10 cellular contexts compared by ENCODE assay signal in the genomic region with DNA sequence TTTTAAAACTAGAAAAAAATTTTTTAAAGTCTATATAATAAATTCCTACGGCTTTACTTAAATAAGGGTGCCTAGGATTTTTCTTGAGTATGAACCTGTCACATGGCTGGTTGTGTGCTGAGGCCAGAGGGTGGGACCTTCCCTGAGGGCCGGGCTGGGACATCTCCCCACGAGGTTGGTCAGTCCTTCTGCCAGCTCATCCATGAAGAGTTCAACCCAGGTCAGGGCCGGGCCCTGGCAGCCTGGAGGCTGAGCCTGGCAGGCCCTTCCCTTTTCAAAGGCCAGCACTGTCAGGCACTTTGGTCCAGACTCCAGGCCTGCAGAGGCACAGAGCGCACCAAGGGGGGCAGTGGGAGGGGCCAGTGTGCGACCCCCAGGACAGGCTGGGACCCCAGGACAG. TPM values are rescaled to one million over a fixed set of nuclear protein-coding genes. Genes with fewer than 3 reads are reported as not detected.
A peak's percentile ranks its signal among the peaks of the same experiment; 100 is the strongest.
DNase-seq lines count a peak whose midpoint lies in the region; ATAC-seq and TF ChIP-seq lines count a peak whose summit lies in the region.
"Had no signal": no experiment of that assay in that cellular context is flagged by ENCODE, and none has a peak within 500 bp of the region (broad histone marks: within the 10 kb centered on the region; RNA-seq: fewer than 3 reads in every experiment).

No MANE protein-coding gene starts in this region.

- no peaks in the 10 kb centered on the region for H4K20me1 ChIP-seq in GM23338 (replicated peaks; ENCODE audit: insufficient read depth)

- no peak overlapping the region for H3K9ac ChIP-seq in mesendoderm (ENCODE audit: low read length)

- H3K9me2 ChIP-seq in GM23338 (ENCODE audit: insufficient read depth), result no peaks in the 10 kb centered on the region

- H4K5ac ChIP-seq in mesendoderm (ENCODE audit: low read length), result no peak overlapping the region

- H3K36me3 Mint-ChIP-seq in GM23338 (ENCODE audit: low read depth), result no peaks in the 10 kb centered on the region

- H3K56ac ChIP-seq in mesendoderm (ENCODE audit: low read length), result no peak overlapping the region

- H3K4ac ChIP-seq in mesendoderm (ENCODE audit: low read depth, low read length), result no peak overlapping the region

- no CpG with 5 or more reads among the region's 6 CpGs for WGBS in mesendoderm (ENCODE audit: extremely low coverage, insufficient coverage, low lambda C conversion rate)

- H3K4me1 ChIP-seq in mesendoderm (ENCODE audit: control insufficient read depth, low read depth, low read length), result no peaks in the 10 kb centered on the region
- no peaks in the 10 kb centered on the region for H3K4me1 ChIP-seq in GM23338 (ENCODE audit: insufficient read depth)

- H3K36me3 ChIP-seq in mesendoderm (ENCODE audit: control insufficient read depth, insufficient read depth, low read length), result no peaks in the 10 kb centered on the region
- H3K36me3 ChIP-seq in GM23338 (ENCODE audit: insufficient read depth), result no peaks in the 10 kb centered on the region
- H3K36me3 ChIP-seq: thoracic aorta had no signal

- ATAC-seq in GM23338 (no peak), GM19023 (IDR thresholded peaks at IDR 0.05; ENCODE audit: unreplicated experiment) (no peak)

- no peaks in the 10 kb centered on the region for H3K9me3 Mint-ChIP-seq in GM23338

- no peak overlapping the region for H4K8ac ChIP-seq in mesendoderm (ENCODE audit: low read depth, low read length)

- intact Hi-C loops in cardiac septum (cut with DNase I), result no loop called here

- H2BK15ac ChIP-seq in mesendoderm (replicated peaks; ENCODE audit: low read depth), result no peak overlapping the region

- no peaks in the 10 kb centered on the region for H3K27me3 ChIP-seq in mesendoderm (ENCODE audit: insufficient read depth, low read length, poor library complexity)
- no peaks in the 10 kb centered on the region for H3K27me3 ChIP-seq in GM23338 (ENCODE audit: insufficient read depth)

- H3K4me2 ChIP-seq in mesendoderm (ENCODE audit: low read length) (no peak overlapping the region), GM23338 (no peak overlapping the region)

- in situ Hi-C loops in SK-MEL-5 (cut with HindIII; ENCODE audit: low pct_unique_long_range_greater_than_20kb, low sequenced_read_pairs), result no loop called here

- H3K27ac ChIP-seq in mesendoderm (ENCODE audit: low read depth, low read length) (no peak overlapping the region), GM23338 (ENCODE audit: low read depth) (no peak overlapping the region)
- H3K27ac ChIP-seq: epithelial cell of prostate, thoracic aorta had no signal

- no peak overlapping the region for H3K27ac Mint-ChIP-seq in GM23338

- H2AK5ac ChIP-seq in mesendoderm (ENCODE audit: low read length), result no peak overlapping the region

- H3K4me3 ChIP-seq in mesendoderm (ENCODE audit: low read length), result no peak overlapping the region
- no peak overlapping the region for H3K4me3 ChIP-seq in GM23338
- H3K4me3 ChIP-seq: thoracic aorta had no signal

- H2AFZ ChIP-seq in GM23338, result no peak overlapping the region

- DNase-seq in GOT3 (lab: John Stamatoyannopoulos, UW) (peak; percentile 3), SK-MEL-5 (ENCODE audit: low read depth, low spot score) (peak; percentile 88), cardiac septum (ENCODE audit: low spot score) (peak; percentile 87), renal cortical epithelial cell (ENCODE audit: low read depth) (peak; percentile 86), mesendoderm (no peak), GM23338 (ENCODE audit: low spot score) (no peak)
- DNase-seq in activated CD4-positive, alpha-beta T cell treated with anti-CD3 and anti-CD28 coated beads for 4 hours, result no peak

- H3K18ac ChIP-seq in mesendoderm (ENCODE audit: low read length), result no peak overlapping the region

- TF ChIP-seq CTCF in GM23338 (conservative IDR thresholded peaks at IDR 0.05; ENCODE audit: low read depth in 2 of 2), result no peak

- H3K23ac ChIP-seq in mesendoderm (ENCODE audit: low read length), result no peak overlapping the region

- H3K79me2 ChIP-seq in mesendoderm (ENCODE audit: control insufficient read depth, insufficient read depth, low read length) (no peaks in the 10 kb centered on the region), GM23338 (replicated peaks; ENCODE audit: insufficient read depth) (no peaks in the 10 kb centered on the region)

- H3K79me1 ChIP-seq in mesendoderm (ENCODE audit: low read length), result no peaks in the 10 kb centered on the region

- H3F3A ChIP-seq in GM23338 (replicated peaks; ENCODE audit: low read depth), result no peaks in the 10 kb centered on the region

- peaks cover 3% of the 10 kb centered on the region; the same call in 2 of the 3 replicates for H3K4me1 Mint-ChIP-seq in GM23338

- H2BK5ac ChIP-seq in mesendoderm (ENCODE audit: low read length), result no peak overlapping the region

- H3K27me3 Mint-ChIP-seq in GM23338 (ENCODE audit: insufficient read depth, low read depth, poor library complexity), result peaks cover 6% of the 10 kb centered on the region

- no peak overlapping the region for H3K4me3 Mint-ChIP-seq in GM23338

- no peak overlapping the region for H2BK120ac ChIP-seq in mesendoderm (ENCODE audit: low read depth, low read length)

TF ChIP-seq in GM23338, 12 proteins besides CTCF, POLR2A, EP300 and RAD21 (continues in another document):
- TF ChIP-seq ZNF114 (CRISPR knock-in tag; IDR thresholded peaks at IDR 0.05) (no peak), EZH2phosphoT487 (IDR thresholded peaks at IDR 0.05; ENCODE audit: unreplicated experiment) (no peak), JUNB (IDR thresholded peaks at IDR 0.05; ENCODE audit: unreplicated experiment) (no peak), POLR2AphosphoS5 (IDR thresholded peaks at IDR 0.05; ENCODE audit: low read depth) (no peak), ZNF331 (CRISPR knock-in tag; IDR thresholded peaks at IDR 0.05; ENCODE audit: low read depth) (no peak), EZH2 (IDR thresholded peaks at IDR 0.05; ENCODE audit: low read depth, unreplicated experiment) (no peak)
- TF ChIP-seq, protein P1, sequence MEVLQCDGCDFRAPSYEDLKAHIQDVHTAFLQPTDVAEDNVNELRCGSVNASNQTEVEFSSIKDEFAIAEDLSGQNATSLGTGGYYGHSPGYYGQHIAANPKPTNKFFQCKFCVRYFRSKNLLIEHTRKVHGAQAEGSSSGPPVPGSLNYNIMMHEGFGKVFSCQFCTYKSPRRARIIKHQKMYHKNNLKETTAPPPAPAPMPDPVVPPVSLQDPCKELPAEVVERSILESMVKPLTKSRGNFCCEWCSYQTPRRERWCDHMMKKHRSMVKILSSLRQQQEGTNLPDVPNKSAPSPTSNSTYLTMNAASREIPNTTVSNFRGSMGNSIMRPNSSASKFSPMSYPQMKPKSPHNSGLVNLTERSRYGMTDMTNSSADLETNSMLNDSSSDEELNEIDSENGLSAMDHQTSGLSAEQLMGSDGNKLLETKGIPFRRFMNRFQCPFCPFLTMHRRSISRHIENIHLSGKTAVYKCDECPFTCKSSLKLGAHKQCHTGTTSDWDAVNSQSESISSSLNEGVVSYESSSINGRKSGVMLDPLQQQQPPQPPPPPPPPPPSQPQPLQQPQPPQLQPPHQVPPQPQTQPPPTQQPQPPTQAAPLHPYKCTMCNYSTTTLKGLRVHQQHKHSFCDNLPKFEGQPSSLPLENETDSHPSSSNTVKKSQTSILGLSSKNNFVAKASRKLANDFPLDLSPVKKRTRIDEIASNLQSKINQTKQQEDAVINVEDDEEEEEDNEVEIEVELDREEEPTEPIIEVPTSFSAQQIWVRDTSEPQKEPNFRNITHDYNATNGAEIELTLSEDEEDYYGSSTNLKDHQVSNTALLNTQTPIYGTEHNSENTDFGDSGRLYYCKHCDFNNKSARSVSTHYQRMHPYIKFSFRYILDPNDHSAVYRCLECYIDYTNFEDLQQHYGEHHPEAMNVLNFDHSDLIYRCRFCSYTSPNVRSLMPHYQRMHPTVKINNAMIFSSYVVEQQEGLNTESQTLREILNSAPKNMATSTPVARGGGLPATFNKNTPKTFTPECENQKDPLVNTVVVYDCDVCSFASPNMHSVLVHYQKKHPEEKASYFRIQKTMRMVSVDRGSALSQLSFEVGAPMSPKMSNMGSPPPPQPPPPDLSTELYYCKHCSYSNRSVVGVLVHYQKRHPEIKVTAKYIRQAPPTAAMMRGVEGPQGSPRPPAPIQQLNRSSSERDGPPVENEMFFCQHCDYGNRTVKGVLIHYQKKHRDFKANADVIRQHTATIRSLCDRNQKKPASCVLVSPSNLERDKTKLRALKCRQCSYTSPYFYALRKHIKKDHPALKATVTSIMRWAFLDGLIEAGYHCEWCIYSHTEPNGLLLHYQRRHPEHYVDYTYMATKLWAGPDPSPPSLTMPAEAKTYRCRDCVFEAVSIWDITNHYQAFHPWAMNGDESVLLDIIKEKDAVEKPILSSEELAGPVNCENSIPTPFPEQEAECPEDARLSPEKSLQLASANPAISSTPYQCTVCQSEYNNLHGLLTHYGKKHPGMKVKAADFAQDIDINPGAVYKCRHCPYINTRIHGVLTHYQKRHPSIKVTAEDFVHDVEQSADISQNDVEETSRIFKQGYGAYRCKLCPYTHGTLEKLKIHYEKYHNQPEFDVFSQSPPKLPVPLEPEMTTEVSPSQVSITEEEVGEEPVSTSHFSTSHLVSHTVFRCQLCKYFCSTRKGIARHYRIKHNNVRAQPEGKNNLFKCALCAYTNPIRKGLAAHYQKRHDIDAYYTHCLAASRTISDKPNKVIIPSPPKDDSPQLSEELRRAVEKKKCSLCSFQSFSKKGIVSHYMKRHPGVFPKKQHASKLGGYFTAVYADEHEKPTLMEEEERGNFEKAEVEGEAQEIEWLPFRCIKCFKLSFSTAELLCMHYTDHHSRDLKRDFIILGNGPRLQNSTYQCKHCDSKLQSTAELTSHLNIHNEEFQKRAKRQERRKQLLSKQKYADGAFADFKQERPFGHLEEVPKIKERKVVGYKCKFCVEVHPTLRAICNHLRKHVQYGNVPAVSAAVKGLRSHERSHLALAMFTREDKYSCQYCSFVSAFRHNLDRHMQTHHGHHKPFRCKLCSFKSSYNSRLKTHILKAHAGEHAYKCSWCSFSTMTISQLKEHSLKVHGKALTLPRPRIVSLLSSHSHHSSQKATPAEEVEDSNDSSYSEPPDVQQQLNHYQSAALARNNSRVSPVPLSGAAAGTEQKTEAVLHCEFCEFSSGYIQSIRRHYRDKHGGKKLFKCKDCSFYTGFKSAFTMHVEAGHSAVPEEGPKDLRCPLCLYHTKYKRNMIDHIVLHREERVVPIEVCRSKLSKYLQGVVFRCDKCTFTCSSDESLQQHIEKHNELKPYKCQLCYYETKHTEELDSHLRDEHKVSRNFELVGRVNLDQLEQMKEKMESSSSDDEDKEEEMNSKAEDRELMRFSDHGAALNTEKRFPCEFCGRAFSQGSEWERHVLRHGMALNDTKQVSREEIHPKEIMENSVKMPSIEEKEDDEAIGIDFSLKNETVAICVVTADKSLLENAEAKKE (CRISPR knock-in tag; IDR thresholded peaks at IDR 0.05), result no peak

RNA-seq across cellular contexts. Expression of a gene that starts 31.8 kb away (rescaled TPM):
- total RNA-seq in SK-MEL-5 (2014; rRNA removed; shearing (Covaris generic)), result 0.29 TPM in 1 of 2 replicates, not detected in the other
- polyA plus RNA-seq in SK-MEL-5 (2015; cell fraction: cytosol; rRNA removed), result 0.44 TPM in 1 of 2 replicates, not detected in the other
- 0.95 TPM in 1 of 2 replicates, not detected in the other for polyA plus RNA-seq in SK-MEL-5 (2015; cell fraction: nucleus; rRNA removed)
- total RNA-seq in cardiac septum (31.3 TPM), renal cortical epithelial cell (530 and 1,373 TPM in 2 replicates)
- polyA plus RNA-seq in mesendoderm (2013, experiment 1 of 2), result 30.9 TPM
- 29.3 TPM for polyA plus RNA-seq in mesendoderm (2013, experiment 2 of 2)
- total RNA-seq in GM23338 (2014; rRNA removed; shearing (Covaris generic)), result 9.8 and 14.1 TPM in 2 replicates
- 9.9 and 10.1 TPM in 2 replicates for polyA plus RNA-seq in GM23338 (2016; fragmentation: Nextera tagmentation; extraction: Ambion mirVana)

Comparison
In these comparisons a context has a peak if more than half of its experiments do, and no peak if none do; other contexts are left out.
1. DNase-seq: peak in GOT3 (single experiment), SK-MEL-5 (single experiment), cardiac septum (single experiment) and renal cortical epithelial cell (single experiment); none in mesendoderm (single experiment), GM23338 (single experiment) and activated CD4-positive, alpha-beta T cell treated with anti-CD3 and anti-CD28 coated beads for 4 hours (0 of 2).
2. RNA of a gene that starts 31.8 kb away (total RNA-seq): 530 to 1,373 TPM in renal cortical epithelial cell; 31.3 TPM in cardiac septum (single experiment), 9.8 to 14.1 TPM in GM23338 and 0.29 TPM in SK-MEL-5; every median in the first group is over 10 times any median in the second.